Comparison of ENCODE assay signal across 19 cellular contexts in genomic region chr1:91854852-91855251, GRCh38.
"Had no signal": no experiment of that assay in that cellular context is flagged by ENCODE, and none has a peak within 500 bp of the region (broad histone marks: within the 10 kb centered on the region; RNA-seq: fewer than 3 reads in every experiment).

No MANE protein-coding gene starts in this region.

- DNase-seq: cortex of kidney; effector CD8-positive, alpha-beta T cell; heart right ventricle; hypothalamus; islet precursor cell; lower lobe of right lung; nephron progenitor cell; psoas muscle; retina; small intestine; stimulated activated CD4-positive, alpha-beta T cell treated with anti-CD3 and anti-CD28 coated beads, Interleukin-12 subunit alpha, Interleukin-12 subunit beta, amount 100 ng/mL, for 4 hours; stimulated activated naive CD8-positive, alpha-beta T cell treated with anti-CD3 and anti-CD28 coated beads, Interleukin-15, Interleukin-2, amounts not matched to agents 100 U/mL and 50 U/mL, for 24 hours; thyroid gland had no signal

- H3K9me3 ChIP-seq: heart right ventricle, lower lobe of right lung, psoas muscle, suprapubic skin, thyroid gland had no signal

- H3K4me3 Mint-ChIP-seq: memory B cell, mesothelial cell of epicardium, nephron progenitor cell, type B pancreatic cell had no signal

- H3K9me3 Mint-ChIP-seq: type B pancreatic cell had no signal

- H3K27ac Mint-ChIP-seq: memory B cell, mesothelial cell of epicardium, nephron progenitor cell, type B pancreatic cell had no signal

- H3K36me3 ChIP-seq: suprapubic skin, thyroid gland had no signal

- H3K4me1 Mint-ChIP-seq: memory B cell, nephron progenitor cell had no signal

- H3K4me3 ChIP-seq: dorsolateral prefrontal cortex, heart right ventricle, lower lobe of right lung, psoas muscle, suprapubic skin, thyroid gland had no signal

- H3K36me3 Mint-ChIP-seq: memory B cell, mesothelial cell of epicardium had no signal

- H3K27me3 ChIP-seq: dorsolateral prefrontal cortex, heart right ventricle, suprapubic skin, thyroid gland had no signal

- H3K27me3 Mint-ChIP-seq: memory B cell, type B pancreatic cell had no signal

- ATAC-seq: left lobe of liver; psoas muscle; stimulated activated naive CD8-positive, alpha-beta T cell treated with anti-CD3 and anti-CD28 coated beads, Interleukin-15, Interleukin-2, amounts not matched to agents 100 U/mL and 50 U/mL, for 24 hours had no signal

- H3K27ac ChIP-seq: dorsolateral prefrontal cortex, lower lobe of right lung, psoas muscle, suprapubic skin, thyroid gland had no signal
